ENCODE assay signal across 15 cellular contexts in the genomic region with DNA sequence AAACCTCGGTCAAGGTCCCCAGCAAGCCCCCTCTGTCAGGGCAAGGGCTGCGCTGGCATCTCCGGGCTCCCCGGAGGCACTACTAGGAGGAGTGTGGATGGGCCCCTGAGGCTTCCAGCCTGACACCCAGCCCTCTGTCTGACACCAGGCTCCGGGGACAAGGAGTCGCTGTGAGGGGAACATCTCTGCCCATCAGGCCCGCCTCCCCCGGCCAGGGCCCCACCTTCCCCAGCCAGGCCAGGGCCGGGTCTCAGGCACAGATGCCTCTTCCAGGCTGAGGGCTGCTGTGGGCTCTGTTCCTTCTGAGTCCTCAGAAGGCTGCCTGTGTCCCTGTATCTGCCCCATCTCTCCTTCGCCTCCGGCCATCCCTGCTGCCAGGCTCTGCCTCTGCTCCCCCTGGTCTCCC. TPM values are rescaled to one million over a fixed set of nuclear protein-coding genes. Genes with fewer than 3 reads are reported as not detected.
DNase-seq lines count a peak whose midpoint lies in the region; ATAC-seq and TF ChIP-seq lines count a peak whose summit lies in the region.
"Had no signal": no experiment of that assay in that cellular context is flagged by ENCODE, and none has a peak within 500 bp of the region (broad histone marks: within the 10 kb centered on the region; RNA-seq: fewer than 3 reads in every experiment).

No MANE protein-coding gene starts in this region.

- H3K27ac ChIP-seq in WERI-Rb-1: peak overlapping the region; percentile 98
- peak overlapping the region; percentile 88 to 98 (median 96) for H3K27ac ChIP-seq in esophagus muscularis mucosa (replicated peaks in 1 of 4)
- H3K27ac ChIP-seq in uterus: peak overlapping the region; percentile 91 to 92

- TF ChIP-seq CTCF in WERI-Rb-1 (IDR thresholded peaks at IDR 0.05; ENCODE audit: low read depth, low read length) (no peak), esophagus muscularis mucosa (IDR thresholded peaks at IDR 0.05) (no peak), progenitor cell of endocrine pancreas (IDR thresholded peaks at IDR 0.05; ENCODE audit: unreplicated experiment) (no peak), uterus (IDR thresholded peaks at IDR 0.05) (no peak)

- H3K4me3 Mint-ChIP-seq in progenitor cell of endocrine pancreas (ENCODE audit: low read depth): no peak overlapping the region
- H3K4me3 Mint-ChIP-seq: activated naive CD4-positive, alpha-beta T cell treated with anti-CD3 and anti-CD28 coated beads for 36 hours; type B pancreatic cell; WTC11 had no signal

- H3K27me3 ChIP-seq in WERI-Rb-1 (ENCODE audit: insufficient read depth, low read depth, severe bottlenecking) (no peaks in the 10 kb centered on the region), esophagus muscularis mucosa (no peaks in the 10 kb centered on the region), uterus (no peaks in the 10 kb centered on the region)

- H3K9me3 ChIP-seq in WERI-Rb-1 (ENCODE audit: severe bottlenecking) (no peaks in the 10 kb centered on the region), esophagus muscularis mucosa (no peaks in the 10 kb centered on the region), uterus (no peaks in the 10 kb centered on the region)

- no peak for TF ChIP-seq POLR2A in esophagus muscularis mucosa (IDR thresholded peaks at IDR 0.05; ENCODE audit: low read depth)
- TF ChIP-seq POLR2A in uterus (IDR thresholded peaks at IDR 0.05): no peak

- no peaks in the 10 kb centered on the region for H3K9me3 Mint-ChIP-seq in progenitor cell of endocrine pancreas (ENCODE audit: low read depth)
- H3K9me3 Mint-ChIP-seq: activated naive CD4-positive, alpha-beta T cell treated with anti-CD3 and anti-CD28 coated beads for 36 hours; type B pancreatic cell; WTC11 had no signal

- H3K36me3 ChIP-seq in WERI-Rb-1 (peaks cover 2% of the 10 kb centered on the region; the same call in 1 of the 2 replicates), esophagus muscularis mucosa (peaks cover 0 to 8% (median 6%) of the 10 kb centered on the region in 4 donors), uterus (no peaks in the 10 kb centered on the region)

- DNase-seq in WERI-Rb-1: no peak
- DNase-seq in esophagus muscularis mucosa (ENCODE audit: extremely low spot score): no peak
- no peak for DNase-seq in progenitor cell of endocrine pancreas (ENCODE audit: low spot score, unreplicated experiment)
- no peak for DNase-seq in uterus
- no peak for DNase-seq in activated CD4-positive, alpha-beta T cell treated with anti-CD3 and anti-CD28 coated beads, Interleukin-2, amount 50 U/mL, for 4 hours
- no peak for DNase-seq in T-helper 2 cell
- DNase-seq: activated naive CD4-positive, alpha-beta T cell treated with anti-CD3 and anti-CD28 coated beads for 36 hours; CD4-positive, alpha-beta memory T cell; central memory CD4-positive, alpha-beta T cell; erythroblast; NCI-H345 had no signal

- peaks cover 8% of the 10 kb centered on the region for H3K4me1 Mint-ChIP-seq in progenitor cell of endocrine pancreas (ENCODE audit: low read depth)

- WGBS in esophagus muscularis mucosa: 39% methylated on average over 2 of the region's 11 CpGs

- H3K4me3 ChIP-seq in WERI-Rb-1 (ENCODE audit: low read depth, low read length): no peak overlapping the region
- peak overlapping the region in 3 of 4 donors; percentile 5 to 20 (median 7) for H3K4me3 ChIP-seq in esophagus muscularis mucosa
- H3K4me3 ChIP-seq in uterus: no peak overlapping the region

- ATAC-seq in HG03045 (IDR thresholded peaks at IDR 0.05; ENCODE audit: unreplicated experiment): no peak
- ATAC-seq: HepG2, WTC11 had no signal

- peaks cover 68 to 95% (median 90%) of the 10 kb centered on the region in 4 donors for H3K4me1 ChIP-seq in esophagus muscularis mucosa
- peaks cover 4 to 62% of the 10 kb centered on the region in 2 donors for H3K4me1 ChIP-seq in uterus

- intact Hi-C loops in esophagus muscularis mucosa (cut with DNase I) (no loop called here), uterus (cut with DNase I; ENCODE audit: low total_unique reads) (no loop called here)

- H3K27me3 Mint-ChIP-seq in progenitor cell of endocrine pancreas: peaks cover 19% of the 10 kb centered on the region

- H3K27ac Mint-ChIP-seq in progenitor cell of endocrine pancreas: peak overlapping the region; percentile 76
- H3K27ac Mint-ChIP-seq: activated naive CD4-positive, alpha-beta T cell treated with anti-CD3 and anti-CD28 coated beads for 36 hours; type B pancreatic cell had no signal

- H3K36me3 Mint-ChIP-seq in progenitor cell of endocrine pancreas (ENCODE audit: insufficient read depth): no peaks in the 10 kb centered on the region
- H3K36me3 Mint-ChIP-seq: CD4-positive, alpha-beta memory T cell; type B pancreatic cell; WTC11 had no signal

- TF ChIP-seq EP300 in esophagus muscularis mucosa (IDR thresholded peaks at IDR 0.05): no peak

RNA-seq across cellular contexts. Expression of gene CSPG4, which starts 15.8 kb away (rescaled TPM):
- total RNA-seq in esophagus muscularis mucosa: 100 to 1,000 TPM; 133 to 386 (median 182) TPM
- 0.41 and 0.51 TPM in 2 replicates for total RNA-seq in progenitor cell of endocrine pancreas
- total RNA-seq in uterus: 10 to 100 TPM; 10.3 to 62.4 (median 46.7) TPM
- total RNA-seq: activated naive CD4-positive, alpha-beta T cell treated with anti-CD3 and anti-CD28 coated beads for 36 hours; CD4-positive, alpha-beta memory T cell had no signal

RNA-seq across cellular contexts. Expression of gene SNX33, which starts 49.1 kb away (rescaled TPM):
- total RNA-seq in esophagus muscularis mucosa (10 to 100 TPM; 27.8 to 47.6 (median 40.1) TPM), progenitor cell of endocrine pancreas (24.5 and 29.3 TPM in 2 replicates), uterus (10 to 100 TPM in 3 of 4 donors, 1 to 10 TPM in 1; 8.7 to 43.6 (median 28.2) TPM)

RNA-seq across cellular contexts. Expression of gene IMP3, which starts 56.8 kb away (rescaled TPM):
- 10 to 100 TPM; 49.0 to 83.5 (median 62.1) TPM for total RNA-seq in esophagus muscularis mucosa
- 53.7 and 54.0 TPM in 2 replicates for total RNA-seq in progenitor cell of endocrine pancreas
- 100 to 1,000 TPM in 1 of 4 donors, 10 to 100 TPM in 3; 32.9 to 171 (median 68.5) TPM for total RNA-seq in uterus

Comparison
In these comparisons a context has a peak if more than half of its experiments do, and no peak if none do; other contexts are left out.
1. H3K4me3 ChIP-seq: peak in esophagus muscularis mucosa (3 of 4); none in WERI-Rb-1 (single experiment) and uterus (0 of 2).
2. Peak in every context shown above with its lines, with median percentiles within 50 percentile points of each other: H3K27ac ChIP-seq.